Comparison of ENCODE assay signal across 8 cellular contexts in the genomic region with DNA sequence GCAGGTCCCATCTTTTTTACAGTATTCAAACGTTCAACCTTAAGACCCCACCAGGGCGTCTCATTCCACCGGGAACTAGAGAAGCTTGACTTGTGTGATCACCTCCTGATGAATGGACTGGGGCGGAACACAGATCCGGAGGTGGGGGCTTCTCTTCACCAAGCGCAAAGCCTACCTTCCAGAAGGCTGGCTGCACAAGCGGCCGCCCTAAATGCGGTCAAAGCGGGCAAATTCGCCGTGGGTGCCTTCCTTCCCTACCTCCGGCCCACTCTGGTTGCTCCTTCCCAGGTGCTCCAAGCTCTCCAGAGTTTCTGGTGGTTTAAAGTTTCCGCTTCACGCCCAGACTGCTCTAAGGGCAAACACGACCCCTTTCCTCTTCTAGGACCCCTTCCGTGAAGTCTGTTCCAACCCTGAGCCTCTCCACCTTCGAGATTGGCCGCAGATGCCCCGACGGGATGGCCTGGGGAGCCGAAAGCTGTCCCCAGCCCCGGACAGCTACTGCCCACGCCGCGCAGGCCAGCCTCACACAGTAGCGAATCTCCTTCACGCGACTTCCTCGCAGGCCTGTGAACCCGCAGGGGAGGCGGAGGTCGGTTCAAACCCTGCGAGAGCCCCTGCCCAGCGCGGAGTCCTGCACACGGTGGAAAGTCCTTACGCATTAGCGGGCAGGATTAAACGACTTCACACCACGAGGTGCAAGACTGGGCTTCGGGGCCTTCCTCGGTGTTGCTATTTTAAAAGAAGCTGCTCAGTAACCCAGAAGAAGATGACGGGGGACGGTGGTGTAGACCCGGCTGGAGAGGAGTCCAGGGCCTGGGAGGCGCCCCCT. TPM values are rescaled to one million over a fixed set of nuclear protein-coding genes. Genes with fewer than 3 reads are reported as not detected.
DNase-seq lines count a peak whose midpoint lies in the region; ATAC-seq and TF ChIP-seq lines count a peak whose summit lies in the region.

No MANE protein-coding gene starts in this region.

- no peak overlapping the region for H3T11ph ChIP-seq in H9 (ENCODE audit: low read length)

- no peak overlapping the region for H4K5ac ChIP-seq in H9 (ENCODE audit: insufficient read length, low read depth, low read length)

- no peak overlapping the region for H3K56ac ChIP-seq in H9 (ENCODE audit: insufficient read length, low read depth, low read length)

- H3K9me3 ChIP-seq in H9 (ENCODE audit: control insufficient read depth, low read depth, low read length) (no peaks in the 10 kb centered on the region), right cardiac atrium (ENCODE audit: control insufficient read depth, low read length) (no peaks in the 10 kb centered on the region), sigmoid colon (no peaks in the 10 kb centered on the region)

- H4K8ac ChIP-seq in H9 (replicated peaks; ENCODE audit: insufficient read length, low read depth, low read length): no peak overlapping the region

- no CpG with 5 or more reads among the region's 47 CpGs for WGBS in H9 (ENCODE audit: extremely low coverage, insufficient read length, low lambda C conversion rate)
- 45% methylated on average over 47 of the region's 47 CpGs for WGBS in right cardiac atrium
- 27 to 34% methylated on average over 47 of the region's 47 CpGs for WGBS in sigmoid colon, 2 donors

- no peaks in the 10 kb centered on the region for H3K79me1 ChIP-seq in H9 (ENCODE audit: insufficient read depth, low read depth, low read length, poor library complexity, severe bottlenecking)

- peaks cover 0 to 3% (median 0%) of the 10 kb centered on the region in 3 experiments; a peak in 2 of 7 replicates for H3K36me3 Mint-ChIP-seq in H9 (ENCODE audit: insufficient read depth in 1 of 3, low read depth in 3 of 3)

- H4K20me1 ChIP-seq in H9 (ENCODE audit: control insufficient read depth, insufficient read depth, insufficient read length): no peaks in the 10 kb centered on the region

- ATAC-seq in right cardiac atrium: peak; percentile 1 to 10

- H2AK5ac ChIP-seq in H9 (ENCODE audit: insufficient read length, low read length): no peak overlapping the region

- no peak overlapping the region for H2AFZ ChIP-seq in H9 (ENCODE audit: low read length)

- H2BK15ac ChIP-seq in H9 (ENCODE audit: low read depth, low read length): no peak overlapping the region

- H3K27ac Mint-ChIP-seq in H9: peak overlapping the region; percentile 90 to 99 (median 94)

- H2BK5ac ChIP-seq in H9 (ENCODE audit: insufficient read length, low read length): no peak overlapping the region

- H3K4me1 Mint-ChIP-seq in H9: peaks cover 35 to 41% of the 10 kb centered on the region in 2 experiments

- DNase-seq in H9 (peak; percentile 65), right cardiac atrium (peak; percentile 40 to 75 (median 70)), sigmoid colon (no peak), middle frontal gyrus (ENCODE audit: extremely low spot score, low spot score) (no peak), SK-N-DZ (ENCODE audit: low spot score) (no peak), NCI-H510A (lab: John Stamatoyannopoulos, UW) (no peak)
- DNase-seq in activated effector memory CD4-positive, alpha-beta T cell treated with anti-CD3 and anti-CD28 coated beads, Interleukin-2, amount 50 U/mL, for 16 hours: peak; percentile 63
- DNase-seq in central memory CD4-positive, alpha-beta T cell: no peak

- peak overlapping the region; percentile 94 for H3K4me3 ChIP-seq in right cardiac atrium (ENCODE audit: low read length)
- H3K4me3 ChIP-seq in sigmoid colon: peak overlapping the region; percentile 71 to 95 (median 76)

- H3K23ac ChIP-seq in H9 (ENCODE audit: insufficient read length, low read depth, low read length): no peak overlapping the region

- no peaks in the 10 kb centered on the region for H3K27me3 Mint-ChIP-seq in H9 (ENCODE audit: low read depth)

- H3K9ac ChIP-seq in H9 (ENCODE audit: extremely low read depth, insufficient read length, low read length): peak overlapping the region; percentile 35

- H3K4me3 Mint-ChIP-seq in H9: peak overlapping the region; percentile 79 to 90

- peaks cover 6% of the 10 kb centered on the region; the same call in 1 of the 2 replicates for H3K4me1 ChIP-seq in H9 (ENCODE audit: insufficient read depth, low read length)
- H3K4me1 ChIP-seq in right cardiac atrium (ENCODE audit: control insufficient read depth, insufficient read depth, low read length): peaks cover 5% of the 10 kb centered on the region
- H3K4me1 ChIP-seq in sigmoid colon: peaks cover 0 to 33% (median 21%) of the 10 kb centered on the region in 4 donors

- peak overlapping the region; percentile 78 for H4K91ac ChIP-seq in H9 (ENCODE audit: insufficient read length, low read depth, low read length)

- H3K27me3 ChIP-seq in H9 (ENCODE audit: insufficient read depth, low read length) (no peaks in the 10 kb centered on the region), right cardiac atrium (ENCODE audit: control insufficient read depth, insufficient read depth) (no peaks in the 10 kb centered on the region), sigmoid colon (no peaks in the 10 kb centered on the region)

- H3K79me2 ChIP-seq in H9 (ENCODE audit: insufficient read depth, low read length): peaks cover 18% of the 10 kb centered on the region; the same call in 1 of the 2 replicates

- H3K4ac ChIP-seq in H9 (ENCODE audit: low read depth, low read length): peak overlapping the region; percentile 26; the same call in 1 of the 2 replicates

- H2BK20ac ChIP-seq in H9 (ENCODE audit: low read depth, low read length, poor library complexity, severe bottlenecking): no peak overlapping the region

- peak overlapping the region; percentile 67 for H3K14ac ChIP-seq in H9 (ENCODE audit: insufficient read depth, low read length)

- H2BK120ac ChIP-seq in H9 (ENCODE audit: low read depth, low read length, poor library complexity, severe bottlenecking): no peak overlapping the region

- no peak for TF ChIP-seq EP300 in sigmoid colon (IDR thresholded peaks at IDR 0.05)

- no peak overlapping the region for H2BK12ac ChIP-seq in H9 (ENCODE audit: insufficient read length, low read depth, low read length)

- TF ChIP-seq CTCF in H9 (conservative IDR thresholded peaks at IDR 0.05) (no peak), sigmoid colon (IDR thresholded peaks at IDR 0.05) (no peak)

- H3K9me3 Mint-ChIP-seq in H9: no peaks in the 10 kb centered on the region

- peaks cover 16% of the 10 kb centered on the region for H3K23me2 ChIP-seq in H9 (ENCODE audit: insufficient read length, low read depth, low read length, poor library complexity, severe bottlenecking)

- H3K4me2 ChIP-seq in H9 (ENCODE audit: insufficient read depth, insufficient read length, low read length): peak overlapping the region; percentile 71

- no peak for TF ChIP-seq POLR2A in sigmoid colon (IDR thresholded peaks at IDR 0.05)

- no peaks in the 10 kb centered on the region for H3K36me3 ChIP-seq in sigmoid colon

- H3K18ac ChIP-seq in H9 (ENCODE audit: insufficient read length, low read depth, low read length): peak overlapping the region; percentile 46

- intact Hi-C loops in right cardiac atrium (cut with DNase I): no loop called here
- intact Hi-C loops in sigmoid colon (cut with DNase I): loop anchor here (5.0 kb wide), 1 partner anchor 45 kb away; no protein-coding TSS in a partner anchor

- H3K27ac ChIP-seq in H9 (ENCODE audit: insufficient read length, low read depth, low read length) (no peak overlapping the region), right cardiac atrium (ENCODE audit: low read length) (peak overlapping the region; percentile 76), sigmoid colon (peak overlapping the region; percentile 89 to 99 (median 97))

RNA-seq across cellular contexts. Expression of a gene that starts 1.6 kb away (rescaled TPM):
- 99.3 and 106 TPM in 2 replicates for total RNA-seq in H9 (2021)
- 10 to 100 TPM; 30.6 to 39.2 (median 33.9) TPM for total RNA-seq in right cardiac atrium
- 7.3 TPM for polyA plus RNA-seq in right cardiac atrium
- 10 to 100 TPM; 27.0 to 53.5 (median 35.3) TPM for total RNA-seq in sigmoid colon
- 1 to 10 TPM; 1.2 to 2.5 (median 1.8) TPM for polyA plus RNA-seq in sigmoid colon
- polyA plus RNA-seq in SK-N-DZ (2014; cell fraction: cytosol; rRNA removed): 0.92 and 6.6 TPM in 2 replicates
- 1.5 and 3.1 TPM in 2 replicates for polyA plus RNA-seq in SK-N-DZ (2014; cell fraction: nucleus; rRNA removed)

Comparison
In these comparisons a context has a peak if more than half of its experiments do, and no peak if none do; other contexts are left out.
1. DNase-seq: peak in H9 (single experiment), activated effector memory CD4-positive, alpha-beta T cell treated with anti-CD3 and anti-CD28 coated beads, Interleukin-2, amount 50 U/mL, for 16 hours (single experiment) and right cardiac atrium (3 of 3); none in sigmoid colon (single experiment), central memory CD4-positive, alpha-beta T cell (single experiment), middle frontal gyrus (single experiment), SK-N-DZ (single experiment) and NCI-H510A (single experiment).